ENCODE assay signal across 8 cellular contexts in genomic region chr6:152380993-152381898, GRCh38.
A peak's percentile ranks its signal among the peaks of the same experiment; 100 is the strongest.
DNase-seq lines count a peak whose midpoint lies in the region; ATAC-seq, FAIRE-seq and TF ChIP-seq lines count a peak whose summit lies in the region.

No MANE protein-coding gene starts in this region.

- ATAC-seq in GM18519 (IDR thresholded peaks at IDR 0.05; ENCODE audit: low FRiP score, unreplicated experiment), result no peak
- ATAC-seq in GM21619 (IDR thresholded peaks at IDR 0.05; ENCODE audit: unreplicated experiment), result no peak

- 87% methylated on average over 16 of the region's 17 CpGs for WGBS in HUES64
- WGBS in smooth muscle cell (ENCODE audit: low lambda C conversion rate), result 5% methylated on average over 17 of the region's 17 CpGs

- intact Hi-C loops in kidney (cut with DNase I), result no loop called here

- no peak for TF ChIP-seq CTCF in kidney (IDR thresholded peaks at IDR 0.05; ENCODE audit: borderline replicate concordance, extremely low read depth, insufficient read depth)
- TF ChIP-seq CTCF in smooth muscle cell (IDR thresholded peaks at IDR 0.05; ENCODE audit: borderline replicate concordance, insufficient read depth, poor library complexity, severe bottlenecking), result no peak

- peaks cover 37% of the 10 kb centered on the region for H4K20me1 ChIP-seq in smooth muscle cell (ENCODE audit: low read depth)

- FAIRE-seq in kidney (lab: Jason Lieb, UNC), result no peak

- H3K36me3 ChIP-seq in HUES64 (ENCODE audit: insufficient read depth, low read length) (no peaks in the 10 kb centered on the region), kidney (ENCODE audit: control insufficient read depth in 1 of 2, insufficient read depth in 2 of 2, low read length in 2 of 2) (peaks cover 0 to 5% of the 10 kb centered on the region in 2 donors), smooth muscle cell (ENCODE audit: low read depth) (peaks cover 1% of the 10 kb centered on the region)

- H3K27me3 ChIP-seq in HUES64 (ENCODE audit: insufficient read depth, low read length), result no peaks in the 10 kb centered on the region
- H3K27me3 ChIP-seq in smooth muscle cell (ENCODE audit: low read depth), result no peaks in the 10 kb centered on the region

- H3K9me3 ChIP-seq in HUES64 (ENCODE audit: insufficient read depth, low read depth, low read length), result no peaks in the 10 kb centered on the region
- H3K9me3 ChIP-seq in kidney (ENCODE audit: control insufficient read depth in 1 of 2, low read length in 2 of 2), result no peaks in the 10 kb centered on the region
- no peaks in the 10 kb centered on the region for H3K9me3 ChIP-seq in smooth muscle cell (replicated peaks; ENCODE audit: low read depth)

- peak; percentile 93 for DNase-seq in cerebellar cortex (ENCODE audit: low spot score)
- DNase-seq in kidney, result peak; percentile 93
- peak; percentile 48 for DNase-seq in smooth muscle cell (lab: John Stamatoyannopoulos, UW; ENCODE audit: unreplicated experiment)
- DNase-seq in NOMO-1 treated with DMSO at 0.1 percent for 48 hours (lab: John Stamatoyannopoulos, UW; ENCODE audit: unreplicated experiment), result no peak
- DNase-seq in NAMALWA (ENCODE audit: low spot score), result no peak

- H3K9ac ChIP-seq in HUES64 (ENCODE audit: low read depth, low read length), result peak overlapping the region; percentile 50; the same call in 1 of the 2 replicates
- H3K9ac ChIP-seq in kidney (ENCODE audit: low read length in 2 of 2), result peak overlapping the region; percentile 64 to 92
- peak overlapping the region; percentile 99 for H3K9ac ChIP-seq in smooth muscle cell (ENCODE audit: low read depth)

- H3K27ac ChIP-seq in HUES64 (ENCODE audit: low read depth, low read length) (no peak overlapping the region), kidney (ENCODE audit: low read depth in 2 of 2, low read length in 2 of 2) (peak overlapping the region; percentile 96), smooth muscle cell (ENCODE audit: low read depth) (peak overlapping the region; percentile 100)

- H3K79me2 ChIP-seq in smooth muscle cell (ENCODE audit: low read depth), result peaks cover 26% of the 10 kb centered on the region

- peak overlapping the region; percentile 31 for H2AFZ ChIP-seq in smooth muscle cell (ENCODE audit: low read depth)

- H3K4me2 ChIP-seq in smooth muscle cell, result peak overlapping the region; percentile 97

- no peaks in the 10 kb centered on the region for H3F3A ChIP-seq in smooth muscle cell (ENCODE audit: low read depth)

- H3K4me3 ChIP-seq in HUES64 (ENCODE audit: low read length) (peak overlapping the region; percentile 11; the same call in 1 of the 2 replicates), kidney (ENCODE audit: low read length in 2 of 2) (peak overlapping the region; percentile 80), smooth muscle cell (peak overlapping the region; percentile 67)

- H3K4me1 ChIP-seq in HUES64 (ENCODE audit: insufficient read depth, low read length) (0 out of 2 replicates have a peak, but pooled peaks cover 4% of the 10 kb centered on the region), kidney (ENCODE audit: control insufficient read depth in 1 of 2, insufficient read depth in 1 of 2, low read depth in 1 of 2, low read length in 2 of 2) (peaks cover 0 to 2% of the 10 kb centered on the region in 2 donors), smooth muscle cell (ENCODE audit: low read depth) (peaks cover 17% of the 10 kb centered on the region)

Comparison
In these comparisons a context has a peak if more than half of its experiments do, and no peak if none do; other contexts are left out.
1. H3K4me3 ChIP-seq: peak in every context shown above with its lines; median percentile 80 in kidney; 67 in smooth muscle cell; 11 in HUES64.
2. DNase-seq: peak in cerebellar cortex (single experiment), kidney (single experiment) and smooth muscle cell (single experiment); none in NOMO-1 treated with DMSO at 0.1 percent for 48 hours (single experiment) and NAMALWA (single experiment).
3. Peak in every context shown above with its lines, with median percentiles within 50 percentile points of each other: H3K9ac ChIP-seq.